Comparison of ENCODE assay signal across 8 cellular contexts in genomic region chr10:100481462-100482081, GRCh38. TPM values are rescaled to one million over a fixed set of nuclear protein-coding genes. Genes with fewer than 3 reads are reported as not detected.
DNase-seq lines count a peak whose midpoint lies in the region; ATAC-seq and TF ChIP-seq lines count a peak whose summit lies in the region.

No MANE protein-coding gene starts in this region.

- H3K36me3 Mint-ChIP-seq in naive thymus-derived CD8-positive, alpha-beta T cell = peaks cover 0 to 9% (median 5%) of the 10 kb centered on the region in 3 donors
- H3K36me3 Mint-ChIP-seq in stimulated activated effector memory CD8-positive, alpha-beta T cell treated with anti-CD3 and anti-CD28 coated beads, Interleukin-12 subunit alpha, Interleukin-12 subunit beta, amount 100 ng/mL, for 72 hours = peaks cover 13% of the 10 kb centered on the region

- intact Hi-C loops in Panc1 (cut with micrococcal nuclease; ENCODE audit: unreplicated experiment) = no loop called here

- H3K27me3 ChIP-seq in Panc1 (ENCODE audit: control insufficient read depth, insufficient read depth, low read length) = peaks cover 29% of the 10 kb centered on the region

- in situ Hi-C loops in Panc1 (cut with HindIII; ENCODE audit: low pct_unique_long_range_greater_than_20kb, low sequenced_read_pairs) = no loop called here

- BruUV-seq in Panc1 (replicated peaks; lab: Mats Ljungman, UMichigan) = no TSS peak

- CTCF ChIA-PET in Panc1 (lab: Charles Lee) = interaction anchor here (1.0 to 2.5 kb wide), 5 partner anchors 13 to 239 kb away, joined by 5 to 14 read pairs (median 8); no protein-coding TSS in a partner anchor

- no peaks in the 10 kb centered on the region; the same call in 1 of the 2 replicates for H3K4me1 ChIP-seq in Panc1 (ENCODE audit: control insufficient read depth, insufficient read depth, low read length)

- peaks cover 11 to 30% (median 16%) of the 10 kb centered on the region in 5 donors for H3K27me3 Mint-ChIP-seq in naive thymus-derived CD8-positive, alpha-beta T cell

- DNase-seq in DMS53 (lab: John Stamatoyannopoulos, UW) (peak; percentile 95), KG1 (lab: John Stamatoyannopoulos, UW) (peak; percentile 62), Panc1 (ENCODE audit: low read depth, low spot score) (peak; percentile 96), activated T-helper 1 cell treated with Interleukin-2 at 50 U/mL for 16 hours (ENCODE audit: low read depth) (peak; percentile 77), fibroblast of peridontal ligament (ENCODE audit: extremely low read depth) (peak; percentile 86)
- DNase-seq in naive thymus-derived CD8-positive, alpha-beta T cell = peak; percentile 67 to 99 (median 92)
- DNase-seq in stimulated activated effector memory CD8-positive, alpha-beta T cell treated with anti-CD3 and anti-CD28 coated beads, Interleukin-12 subunit alpha, Interleukin-12 subunit beta, amount 100 ng/mL, for 72 hours (ENCODE audit: low spot score in 2 of 2) = peak; percentile 93 to 98

- peaks cover 11 to 26% (median 18%) of the 10 kb centered on the region in 4 donors for H3K4me1 Mint-ChIP-seq in naive thymus-derived CD8-positive, alpha-beta T cell
- peaks cover 24% of the 10 kb centered on the region for H3K4me1 Mint-ChIP-seq in stimulated activated effector memory CD8-positive, alpha-beta T cell treated with anti-CD3 and anti-CD28 coated beads, Interleukin-12 subunit alpha, Interleukin-12 subunit beta, amount 100 ng/mL, for 72 hours

- H3K4me3 ChIP-seq in Panc1 (ENCODE audit: low read depth in 2 of 2, low read length in 2 of 2) = peak overlapping the region; percentile 44 to 63

- H3K27ac ChIP-seq in Panc1 (ENCODE audit: low read length) = no peak overlapping the region

- ATAC-seq in GM21723 (IDR thresholded peaks at IDR 0.05; ENCODE audit: unreplicated experiment) (peak; percentile 96), Panc1 (peak; percentile 98)
- peak; percentile 92 to 95 for ATAC-seq in naive thymus-derived CD8-positive, alpha-beta T cell
- peak; percentile 96 for ATAC-seq in stimulated activated effector memory CD8-positive, alpha-beta T cell treated with anti-CD3 and anti-CD28 coated beads, Interleukin-12 subunit alpha, Interleukin-12 subunit beta, amount 100 ng/mL, for 72 hours

- H3K4me3 Mint-ChIP-seq in naive thymus-derived CD8-positive, alpha-beta T cell = peak overlapping the region; percentile 73 to 90 (median 86)
- H3K4me3 Mint-ChIP-seq in stimulated activated effector memory CD8-positive, alpha-beta T cell treated with anti-CD3 and anti-CD28 coated beads, Interleukin-12 subunit alpha, Interleukin-12 subunit beta, amount 100 ng/mL, for 72 hours = peak overlapping the region; percentile 80

- POLR2A ChIA-PET in Panc1 (lab: Charles Lee) = no interaction called here
- POLR2A ChIA-PET in naive thymus-derived CD8-positive, alpha-beta T cell (lab: Charles Lee) = interaction anchor here (1.5 to 2.3 kb wide), 3 partner anchors 28 to 54 kb away, joined by 5 to 18 read pairs (median 8); partner anchors contain the start of gene HIF1AN

- no peaks in the 10 kb centered on the region for H3K9me3 ChIP-seq in Panc1 (ENCODE audit: control insufficient read depth, insufficient read depth, low read depth, low read length)

- H3K9me3 Mint-ChIP-seq in naive thymus-derived CD8-positive, alpha-beta T cell = no peaks in the 10 kb centered on the region
- H3K9me3 Mint-ChIP-seq in stimulated activated effector memory CD8-positive, alpha-beta T cell treated with anti-CD3 and anti-CD28 coated beads, Interleukin-12 subunit alpha, Interleukin-12 subunit beta, amount 100 ng/mL, for 72 hours = no peaks in the 10 kb centered on the region

- no peaks in the 10 kb centered on the region for H3K36me3 ChIP-seq in Panc1 (ENCODE audit: control insufficient read depth, insufficient read depth, low read length)

- no peak for TF ChIP-seq CTCF in Panc1 (IDR thresholded peaks at IDR 0.05)

- H3K27ac Mint-ChIP-seq in naive thymus-derived CD8-positive, alpha-beta T cell = peak overlapping the region in 7 of 10 donors; percentile 40 to 87 (median 71)
- no peak overlapping the region for H3K27ac Mint-ChIP-seq in stimulated activated effector memory CD8-positive, alpha-beta T cell treated with anti-CD3 and anti-CD28 coated beads, Interleukin-12 subunit alpha, Interleukin-12 subunit beta, amount 100 ng/mL, for 72 hours

RNA-seq across cellular contexts. Expression of gene WNT8B, which starts 18.8 kb away (rescaled TPM):
- not detected for total RNA-seq in Panc1 (2021; ENCODE audit: unreplicated experiment)
- polyA plus RNA-seq in Panc1 (2012; ENCODE audit: insufficient read length) = not detected
- total RNA-seq in naive thymus-derived CD8-positive, alpha-beta T cell = not detected
- polyA plus RNA-seq in naive thymus-derived CD8-positive, alpha-beta T cell = 1 to 10 TPM in 1 of 3 donors, under 1 TPM in 2; 0.14 to 1.1 (median 0.24) TPM

RNA-seq across cellular contexts. Expression of gene SEC31B, which starts 38.1 kb away (rescaled TPM):
- 17.8 TPM for total RNA-seq in Panc1 (2021; ENCODE audit: unreplicated experiment)
- 12.2 TPM for polyA plus RNA-seq in Panc1 (2012; ENCODE audit: insufficient read length)
- 10 to 100 TPM; 60.1 to 61.7 TPM for total RNA-seq in naive thymus-derived CD8-positive, alpha-beta T cell
- 1 to 10 TPM in 2 of 3 donors, under 1 TPM in 1; 0.98 to 2.3 (median 2.0) TPM for polyA plus RNA-seq in naive thymus-derived CD8-positive, alpha-beta T cell

RNA-seq across cellular contexts. Expression of gene NDUFB8, which starts 48.1 kb away (rescaled TPM):
- total RNA-seq in Panc1 (2021; ENCODE audit: unreplicated experiment) = 242 TPM
- polyA plus RNA-seq in Panc1 (2012; ENCODE audit: insufficient read length) = 245 TPM
- total RNA-seq in naive thymus-derived CD8-positive, alpha-beta T cell = 100 to 1,000 TPM; 170 to 184 TPM
- polyA plus RNA-seq in naive thymus-derived CD8-positive, alpha-beta T cell = 100 to 1,000 TPM; 520 to 585 (median 556) TPM

RNA-seq across cellular contexts. Expression of gene HIF1AN, which starts 54.2 kb away (rescaled TPM):
- total RNA-seq in Panc1 (2021; ENCODE audit: unreplicated experiment) = 83.1 TPM
- polyA plus RNA-seq in Panc1 (2012; ENCODE audit: insufficient read length) = 40.8 TPM
- total RNA-seq in naive thymus-derived CD8-positive, alpha-beta T cell = 10 to 100 TPM; 63.5 to 65.3 TPM
- polyA plus RNA-seq in naive thymus-derived CD8-positive, alpha-beta T cell = 10 to 100 TPM; 24.7 to 28.6 (median 26.9) TPM
